ENCODE assay signal across 1 cellular context in genomic region chr11:46677169-46677568, GRCh38.
A peak's percentile ranks its signal among the peaks of the same experiment; 100 is the strongest.
TF ChIP-seq lines count a peak whose summit lies in the region.

No MANE protein-coding gene starts in this region.

TF ChIP-seq in HepG2, 621 proteins besides CTCF, POLR2A, EP300 and RAD21:
- TF ChIP-seq AGO2 (optimal IDR thresholded peaks at IDR 0.05; ENCODE audit: low read depth, low read length) (peak; percentile 42), ZBTB14 (CRISPR knock-in tag; IDR thresholded peaks at IDR 0.05) (no peak)
TF ChIP-seq in HepG2: peak in this region for 1.
